9 cellular contexts compared by ENCODE assay signal in genomic region chr1:44655609-44656008, GRCh38. TPM values are rescaled to one million over a fixed set of nuclear protein-coding genes. Genes with fewer than 3 reads are reported as not detected.
A peak's percentile ranks its signal among the peaks of the same experiment; 100 is the strongest.
DNase-seq lines count a peak whose midpoint lies in the region; ATAC-seq and TF ChIP-seq lines count a peak whose summit lies in the region.
"Had no signal": no experiment of that assay in that cellular context is flagged by ENCODE, and none has a peak within 500 bp of the region (broad histone marks: within the 10 kb centered on the region; RNA-seq: fewer than 3 reads in every experiment).

No MANE protein-coding gene starts in this region.

- TF ChIP-seq RAD21 in neural cell (conservative IDR thresholded peaks at IDR 0.05), result no peak

- no peaks in the 10 kb centered on the region for H3K4me1 Mint-ChIP-seq in MCF 10A (ENCODE audit: insufficient read depth, unreplicated experiment)

- no peaks in the 10 kb centered on the region for H3K27me3 Mint-ChIP-seq in MCF 10A (ENCODE audit: insufficient read depth, unreplicated experiment)
- H3K27me3 Mint-ChIP-seq: naive B cell had no signal

- H3K27me3 ChIP-seq in neural cell (ENCODE audit: insufficient read depth, low read depth, low read length), result no peaks in the 10 kb centered on the region

- intact Hi-C loops in MCF 10A (cut with micrococcal nuclease), result loop anchor here (1.0 to 5.0 kb wide), 2 partner anchors 22 to 52 kb away; no protein-coding TSS in a partner anchor

- H3K9me2 ChIP-seq in neural cell (ENCODE audit: insufficient read depth, low read length), result no peaks in the 10 kb centered on the region

- no TSS peak for BruUV-seq in MCF 10A (replicated peaks; lab: Mats Ljungman, UMichigan)

- peaks cover 5% of the 10 kb centered on the region for H3K36me3 Mint-ChIP-seq in MCF 10A (ENCODE audit: insufficient read depth, unreplicated experiment)
- H3K36me3 Mint-ChIP-seq: naive B cell had no signal

- no peaks in the 10 kb centered on the region for H3K9me3 Mint-ChIP-seq in MCF 10A (ENCODE audit: unreplicated experiment)
- H3K9me3 Mint-ChIP-seq: naive B cell had no signal

- ATAC-seq in GM18909 (IDR thresholded peaks at IDR 0.05; ENCODE audit: poor library complexity, unreplicated experiment) (no peak), GM19023 (IDR thresholded peaks at IDR 0.05; ENCODE audit: unreplicated experiment) (no peak), HG03378 (IDR thresholded peaks at IDR 0.05; ENCODE audit: unreplicated experiment) (no peak)

- POLR2A ChIA-PET in MCF 10A (lab: Yijun Ruan, JAX), result no interaction called here

- no peak for TF ChIP-seq EP300 in neural cell (conservative IDR thresholded peaks at IDR 0.05; ENCODE audit: poor library complexity, severe bottlenecking)

- CTCF ChIA-PET in MCF 10A (lab: Yijun Ruan, JAX), result interaction anchor here (0.5 to 1.9 kb wide), 10 partner anchors 9 to 1256 kb away, joined by 3 to 8 read pairs (median 4); partner anchors contain the start of genes ARMH1 and TMEM53

- no peak overlapping the region for H3K27ac Mint-ChIP-seq in MCF 10A (ENCODE audit: low read depth, unreplicated experiment)

- H3K27ac ChIP-seq in neural cell (ENCODE audit: low read length), result no peak overlapping the region

- DNase-seq in NCI-H146 (lab: John Stamatoyannopoulos, UW) (peak; percentile 18), NCI-H146 treated with DMSO at 0.1 percent for 48 hours (lab: John Stamatoyannopoulos, UW; ENCODE audit: unreplicated experiment) (no peak), NCI-H2029 (lab: John Stamatoyannopoulos, UW) (peak; percentile 25), MCF 10A (ENCODE audit: unreplicated experiment) (no peak)
- DNase-seq: naive B cell had no signal

- H4K20me1 ChIP-seq in neural cell (ENCODE audit: insufficient read depth), result no peaks in the 10 kb centered on the region

- no peak overlapping the region for H2AFZ ChIP-seq in neural cell (ENCODE audit: low read depth, low read length)

- no peak overlapping the region for H3K4me2 ChIP-seq in neural cell (ENCODE audit: low read length)

- no peaks in the 10 kb centered on the region for H3K79me2 ChIP-seq in neural cell (replicated peaks; ENCODE audit: insufficient read depth, low read length)

- no peaks in the 10 kb centered on the region for H3K9me3 ChIP-seq in neural cell (ENCODE audit: low read length)

- H3K36me3 ChIP-seq in neural cell (ENCODE audit: insufficient read depth, low read length), result no peaks in the 10 kb centered on the region

- TF ChIP-seq CTCF in MCF 10A (IDR thresholded peaks at IDR 0.05; ENCODE audit: unreplicated experiment) (peak; percentile 73), neural cell (IDR thresholded peaks at IDR 0.05; ENCODE audit: poor library complexity, severe bottlenecking) (peak; percentile 52)

- H3F3A ChIP-seq in neural cell (ENCODE audit: insufficient read depth, low read length, poor library complexity, severe bottlenecking), result no peaks in the 10 kb centered on the region

- H3K4me3 Mint-ChIP-seq in MCF 10A (ENCODE audit: unreplicated experiment), result no peak overlapping the region

- no peak overlapping the region for H3K4me3 ChIP-seq in neural cell (ENCODE audit: low read length)

- no peak overlapping the region for H3K9ac ChIP-seq in neural cell (ENCODE audit: low read length)

TF ChIP-seq in neural cell, 6 proteins besides CTCF, POLR2A, EP300 and RAD21:
- TF ChIP-seq TAF1 (IDR thresholded peaks at IDR 0.05; ENCODE audit: low read depth), result no peak
- TF ChIP-seq SMC3 (conservative IDR thresholded peaks at IDR 0.05; ENCODE audit: poor library complexity), result no peak
- no peak for TF ChIP-seq REST (IDR thresholded peaks at IDR 0.05; ENCODE audit: borderline replicate concordance)
- TF ChIP-seq MXI1 (conservative IDR thresholded peaks at IDR 0.05; ENCODE audit: poor library complexity, severe bottlenecking), result no peak
- TF ChIP-seq POLR2AphosphoS5 (IDR thresholded peaks at IDR 0.05), result no peak
- TF ChIP-seq EZH2 (IDR thresholded peaks at IDR 0.05; ENCODE audit: borderline replicate concordance, insufficient read depth, low read length, poor library complexity, severe bottlenecking), result no peak
TF ChIP-seq in neural cell: peak in this region for 0.

RNA-seq across cellular contexts. Expression of gene TMEM53, which starts 18.7 kb away (rescaled TPM):
- total RNA-seq in MCF 10A (2022), result 2.2 TPM in 2 replicates
- 13.4 and 21.4 TPM in 2 replicates for polyA plus RNA-seq in neural cell
- polyA minus RNA-seq in neural cell, result 11.6 and 13.9 TPM in 2 replicates

RNA-seq across cellular contexts. Expression of gene ARMH1, which starts 18.9 kb away (rescaled TPM):
- 0.65 and 0.96 TPM in 2 replicates for total RNA-seq in MCF 10A (2022)
- polyA plus RNA-seq in neural cell, result 88.3 and 105 TPM in 2 replicates
- 17.2 and 24.8 TPM in 2 replicates for polyA minus RNA-seq in neural cell

Comparison
In these comparisons a context has a peak if more than half of its experiments do, and no peak if none do; other contexts are left out.
1. DNase-seq: peak in NCI-H146 (single experiment) and NCI-H2029 (single experiment); none in NCI-H146 treated with DMSO at 0.1 percent for 48 hours (single experiment) and MCF 10A (single experiment).